Comparison of ENCODE assay signal across 16 cellular contexts in the genomic region with DNA sequence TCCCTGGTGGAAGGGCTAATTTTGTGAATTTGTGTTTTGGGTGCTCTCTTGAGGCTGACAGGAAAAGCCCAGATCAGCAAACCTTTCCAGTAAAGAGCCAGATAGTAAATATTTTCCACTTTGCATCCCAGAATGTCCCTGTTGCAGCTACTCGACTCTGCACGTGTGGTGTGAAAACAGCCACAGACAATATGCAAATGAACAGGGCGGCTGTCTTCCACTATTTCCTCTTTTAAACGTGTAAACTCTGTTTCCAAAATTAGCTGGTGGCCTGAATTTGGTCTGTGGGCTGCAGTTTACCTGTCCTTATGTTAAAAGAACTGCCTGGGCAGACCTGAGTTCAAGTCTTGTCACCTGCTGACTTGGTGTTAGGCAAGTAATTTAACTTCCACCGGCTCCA.
DNase-seq lines count a peak whose midpoint lies in the region; ATAC-seq and TF ChIP-seq lines count a peak whose summit lies in the region.
"Had no signal": no experiment of that assay in that cellular context is flagged by ENCODE, and none has a peak within 500 bp of the region (broad histone marks: within the 10 kb centered on the region; RNA-seq: fewer than 3 reads in every experiment).

No MANE protein-coding gene starts in this region.

- no peaks in the 10 kb centered on the region for H3K27me3 ChIP-seq in HCT116 (ENCODE audit: insufficient read depth, low read length)
- H3K27me3 ChIP-seq: gastroesophageal sphincter had no signal

- no peak for DNase-seq in HCT116 (ENCODE audit: low read depth, low spot score)
- peak; percentile 49 for DNase-seq in naive B cell
- no peak for DNase-seq in foreskin melanocyte
- DNase-seq in NCI-H2081 (lab: John Stamatoyannopoulos, UW): no peak
- DNase-seq in RPMI8226: no peak
- DNase-seq: activated naive CD4-positive, alpha-beta T cell treated with anti-CD3 and anti-CD28 coated beads, Interleukin-2, amount 50 U/mL, for 16 hours; effector memory CD4-positive, alpha-beta T cell; midbrain; NCI-H1417; occipital lobe had no signal

- H2AFZ ChIP-seq in HCT116 (ENCODE audit: low read depth, low read length, poor library complexity, severe bottlenecking): no peak overlapping the region

- no peak overlapping the region for H3K9ac ChIP-seq in HCT116 (ENCODE audit: low read length)

- H3K4me1 Mint-ChIP-seq in naive B cell: peaks cover 41 to 49% (median 43%) of the 10 kb centered on the region in 3 donors

- no peaks in the 10 kb centered on the region for H3K9me3 ChIP-seq in HCT116 (ENCODE audit: control insufficient read depth in 1 of 2, insufficient read depth in 1 of 2, low read depth in 1 of 2, low read length in 2 of 2)
- H3K9me3 ChIP-seq: gastroesophageal sphincter had no signal

- CTCF ChIA-PET in HCT116 (lab: Charles Lee): no interaction called here

- no peak overlapping the region for H3K4me3 ChIP-seq in HCT116 (replicated peaks in 1 of 2; ENCODE audit: low read depth in 1 of 2, low read length in 2 of 2)
- H3K4me3 ChIP-seq: gastroesophageal sphincter had no signal

- H3K79me2 ChIP-seq in HCT116 (ENCODE audit: insufficient read depth, low read length): no peaks in the 10 kb centered on the region

- POLR2A ChIA-PET in HCT116 (lab: Charles Lee): no interaction called here

- no peaks in the 10 kb centered on the region for H3K9me2 ChIP-seq in HCT116 (ENCODE audit: insufficient read depth)

- TF ChIP-seq RAD21 in HCT116 (IDR thresholded peaks at IDR 0.05; ENCODE audit: low read depth): no peak

- BruUV-seq in HCT116 (replicated peaks; lab: Mats Ljungman, UMichigan): no TSS peak

- peak overlapping the region; percentile 29 to 84 (median 79) for H3K4me3 Mint-ChIP-seq in naive B cell
- H3K4me3 Mint-ChIP-seq: CD14-positive monocyte had no signal

- intact Hi-C loops in HCT116 (cut with micrococcal nuclease): no loop called here

- peaks cover 17 to 39% of the 10 kb centered on the region in 2 experiments for H3K4me1 ChIP-seq in HCT116 (ENCODE audit: control insufficient read depth in 1 of 2, insufficient read depth in 2 of 2, low read length in 2 of 2)
- H3K4me1 ChIP-seq: gastroesophageal sphincter had no signal

- no peaks in the 10 kb centered on the region for H3K27me3 Mint-ChIP-seq in naive B cell

- no peak for TF ChIP-seq POLR2A in HCT116 (IDR thresholded peaks at IDR 0.05; ENCODE audit: borderline replicate concordance, extremely low read depth, insufficient read depth, insufficient read length)

- RAD21 ChIA-PET in HCT116 (lab: Charles Lee; ENCODE audit: low non-redundant PET in 1 of 2, low total read pairs in 2 of 2, uncharacterized antibody in 2 of 2, unreplicated experiment in 2 of 2): no interaction called here

- H3K27ac ChIP-seq in HCT116 (ENCODE audit: low read depth, low read length): no peak overlapping the region
- H3K27ac ChIP-seq: gastroesophageal sphincter had no signal

- H3K27ac Mint-ChIP-seq in naive B cell: peak overlapping the region; percentile 65 to 95 (median 88)

- H3K36me3 Mint-ChIP-seq in naive B cell: peaks cover 0 to 5% of the 10 kb centered on the region in 2 donors
- H3K36me3 Mint-ChIP-seq: CD14-positive monocyte had no signal

- H3K36me3 ChIP-seq in HCT116 (ENCODE audit: control insufficient read depth in 1 of 2, insufficient read depth in 2 of 2, low read length in 2 of 2): no peaks in the 10 kb centered on the region
- H3K36me3 ChIP-seq: gastroesophageal sphincter had no signal

- H3K9me3 Mint-ChIP-seq in naive B cell: no peaks in the 10 kb centered on the region

- H3K4me2 ChIP-seq in HCT116 (ENCODE audit: low read length): peak overlapping the region; percentile 73

- ATAC-seq in GM19035 (IDR thresholded peaks at IDR 0.05; ENCODE audit: unreplicated experiment) (peak; percentile 45), HCT116 (no peak), HG03442 (IDR thresholded peaks at IDR 0.05; ENCODE audit: unreplicated experiment) (peak; percentile 51), naive B cell (ENCODE audit: low read depth in 2 of 2) (peak; percentile 85 to 89), SK-N-SH treated with all-trans-retinoic acid at 6 μM for 48 hours (no peak)
- ATAC-seq: activated CD4-positive, CD25-positive, alpha-beta regulatory T cell treated with anti-CD3 and anti-CD28 coated beads, Interleukin-2, amount 50 U/mL, for 24 hours; gastroesophageal sphincter had no signal

- no peaks in the 10 kb centered on the region for H4K20me1 ChIP-seq in HCT116 (ENCODE audit: insufficient read depth)

- no peak for TF ChIP-seq CTCF in HCT116 (IDR thresholded peaks at IDR 0.05 in 2 of 3, conservative IDR thresholded peaks at IDR 0.05 in 1 of 3; ENCODE audit: borderline replicate concordance in 1 of 3, insufficient read depth in 1 of 3, low read depth in 2 of 3, low read length in 2 of 3)

TF ChIP-seq in HCT116, 20 proteins besides CTCF, POLR2A, EP300 and RAD21 (continues in another document):
- no peak for TF ChIP-seq POLR2AphosphoS5 (IDR thresholded peaks at IDR 0.05; ENCODE audit: low read depth, low read length)
- TF ChIP-seq ZBTB33 (IDR thresholded peaks at IDR 0.05; ENCODE audit: extremely low read depth, insufficient replicate concordance, low read length): no peak
- TF ChIP-seq YY1 (IDR thresholded peaks at IDR 0.05; ENCODE audit: extremely low read depth, insufficient replicate concordance, low read depth, low read length): no peak
- no peak for TF ChIP-seq CEBPB (IDR thresholded peaks at IDR 0.05; ENCODE audit: low read depth)
- TF ChIP-seq JUND (IDR thresholded peaks at IDR 0.05): no peak
- no peak for TF ChIP-seq CBX3 (IDR thresholded peaks at IDR 0.05; ENCODE audit: low read depth)
- TF ChIP-seq EZH2phosphoT487 (IDR thresholded peaks at IDR 0.05; ENCODE audit: borderline replicate concordance): no peak
- TF ChIP-seq, protein P1, sequence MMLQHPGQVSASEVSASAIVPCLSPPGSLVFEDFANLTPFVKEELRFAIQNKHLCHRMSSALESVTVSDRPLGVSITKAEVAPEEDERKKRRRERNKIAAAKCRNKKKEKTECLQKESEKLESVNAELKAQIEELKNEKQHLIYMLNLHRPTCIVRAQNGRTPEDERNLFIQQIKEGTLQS (IDR thresholded peaks at IDR 0.05): no peak

TF ChIP-seq in SK-N-SH treated with all-trans-retinoic acid at 6 μM for 48 hours, 23 proteins besides CTCF, POLR2A, EP300 and RAD21:
- TF ChIP-seq TOX (CRISPR knock-in tag; IDR thresholded peaks at IDR 0.05; ENCODE audit: borderline replicate concordance) (no peak), SNAI2 (CRISPR knock-in tag; IDR thresholded peaks at IDR 0.05) (no peak), GLIS3 (CRISPR knock-in tag; IDR thresholded peaks at IDR 0.05) (no peak), OSR1 (CRISPR knock-in tag; IDR thresholded peaks at IDR 0.05) (no peak), RARB (CRISPR knock-in tag; IDR thresholded peaks at IDR 0.05) (no peak), ZNF8 (CRISPR knock-in tag; IDR thresholded peaks at IDR 0.05) (no peak), PPARA (CRISPR knock-in tag; IDR thresholded peaks at IDR 0.05; ENCODE audit: borderline replicate concordance) (no peak), ESRRG (CRISPR knock-in tag; IDR thresholded peaks at IDR 0.05) (no peak), CSDC2 (CRISPR knock-in tag; IDR thresholded peaks at IDR 0.05) (no peak)
- TF ChIP-seq, protein P2, sequence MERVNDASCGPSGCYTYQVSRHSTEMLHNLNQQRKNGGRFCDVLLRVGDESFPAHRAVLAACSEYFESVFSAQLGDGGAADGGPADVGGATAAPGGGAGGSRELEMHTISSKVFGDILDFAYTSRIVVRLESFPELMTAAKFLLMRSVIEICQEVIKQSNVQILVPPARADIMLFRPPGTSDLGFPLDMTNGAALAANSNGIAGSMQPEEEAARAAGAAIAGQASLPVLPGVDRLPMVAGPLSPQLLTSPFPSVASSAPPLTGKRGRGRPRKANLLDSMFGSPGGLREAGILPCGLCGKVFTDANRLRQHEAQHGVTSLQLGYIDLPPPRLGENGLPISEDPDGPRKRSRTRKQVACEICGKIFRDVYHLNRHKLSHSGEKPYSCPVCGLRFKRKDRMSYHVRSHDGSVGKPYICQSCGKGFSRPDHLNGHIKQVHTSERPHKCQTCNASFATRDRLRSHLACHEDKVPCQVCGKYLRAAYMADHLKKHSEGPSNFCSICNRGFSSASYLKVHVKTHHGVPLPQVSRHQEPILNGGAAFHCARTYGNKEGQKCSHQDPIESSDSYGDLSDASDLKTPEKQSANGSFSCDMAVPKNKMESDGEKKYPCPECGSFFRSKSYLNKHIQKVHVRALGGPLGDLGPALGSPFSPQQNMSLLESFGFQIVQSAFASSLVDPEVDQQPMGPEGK (CRISPR knock-in tag; IDR thresholded peaks at IDR 0.05; ENCODE audit: borderline replicate concordance): no peak

Comparison
In these comparisons a context has a peak if more than half of its experiments do, and no peak if none do; other contexts are left out.
1. ATAC-seq: peak in GM19035 (single experiment), HG03442 (single experiment) and naive B cell (2 of 2); none in HCT116 (single experiment) and SK-N-SH treated with all-trans-retinoic acid at 6 μM for 48 hours (single experiment).